Comparison of ENCODE assay signal across 21 cellular contexts in the genomic region with DNA sequence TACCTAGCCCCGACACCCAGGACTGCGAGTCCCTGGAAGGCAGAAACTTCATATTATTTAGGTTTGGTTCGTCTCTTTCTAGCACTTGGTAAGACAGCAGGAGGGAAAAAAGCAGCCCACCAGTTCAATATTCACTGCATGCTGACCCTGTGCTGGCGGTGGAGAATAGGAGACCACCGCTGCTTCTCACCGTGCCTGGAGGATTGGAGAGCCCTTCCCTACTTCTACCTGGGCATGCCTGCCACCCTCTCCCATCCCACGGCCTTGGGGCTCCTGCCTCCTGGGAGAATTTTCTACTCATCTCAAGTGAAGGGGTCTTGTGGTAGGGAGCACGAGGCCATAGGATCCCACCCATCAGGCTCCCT. TPM values are rescaled to one million over a fixed set of nuclear protein-coding genes. Genes with fewer than 3 reads are reported as not detected.
"Had no signal": no experiment of that assay in that cellular context is flagged by ENCODE, and none has a peak within 500 bp of the region (broad histone marks: within the 10 kb centered on the region; RNA-seq: fewer than 3 reads in every experiment).

No MANE protein-coding gene starts in this region.

- H3K9me3 ChIP-seq: breast epithelium, esophagus muscularis mucosa, neutrophil had no signal

- H3K4me3 ChIP-seq: breast epithelium, dorsolateral prefrontal cortex, esophagus muscularis mucosa had no signal

- H3K27me3 Mint-ChIP-seq: activated naive CD8-positive, alpha-beta T cell treated with anti-CD3 and anti-CD28 coated beads, Interleukin-2, amount 50 U/mL, for 24 hours had no signal

- H3K9me3 Mint-ChIP-seq: activated naive CD4-positive, alpha-beta T cell treated with anti-CD3 and anti-CD28 coated beads for 36 hours; activated naive CD8-positive, alpha-beta T cell treated with anti-CD3 and anti-CD28 coated beads, Interleukin-2, amount 50 U/mL, for 24 hours had no signal

- DNase-seq: activated CD4-positive, CD25-positive, alpha-beta regulatory T cell treated with anti-CD3 and anti-CD28 coated beads, Interleukin-2, amount 50 U/mL, for 72 hours; activated naive CD4-positive, alpha-beta T cell treated with anti-CD3 and anti-CD28 coated beads for 36 hours; activated naive CD8-positive, alpha-beta T cell treated with anti-CD3 and anti-CD28 coated beads, Interleukin-2, amount 50 U/mL, for 24 hours; dorsolateral prefrontal cortex; retina; small intestine; stimulated activated CD4-positive, alpha-beta T cell treated with anti-CD3 and anti-CD28 coated beads, Interleukin-4, amount 100 ng/mL, for 4 hours; stimulated activated CD8-positive, alpha-beta memory T cell treated with anti-CD3 and anti-CD28 coated beads, Interleukin-4, amount 100 ng/mL, for 48 hours; stimulated activated naive CD8-positive, alpha-beta T cell treated with anti-CD3 and anti-CD28 coated beads, Interleukin-15, Interleukin-2, amounts not matched to agents 100 U/mL and 50 U/mL, for 24 hours; T-helper 1 cell had no signal

- H3K4me3 Mint-ChIP-seq: activated naive CD4-positive, alpha-beta T cell treated with anti-CD3 and anti-CD28 coated beads for 36 hours; activated naive CD8-positive, alpha-beta T cell treated with anti-CD3 and anti-CD28 coated beads, Interleukin-2, amount 50 U/mL, for 24 hours had no signal

- H3K27ac ChIP-seq: breast epithelium, neutrophil had no signal

- H3K36me3 ChIP-seq: breast epithelium had no signal

- H3K27ac Mint-ChIP-seq: activated naive CD4-positive, alpha-beta T cell treated with anti-CD3 and anti-CD28 coated beads for 36 hours; activated naive CD8-positive, alpha-beta T cell treated with anti-CD3 and anti-CD28 coated beads, Interleukin-2, amount 50 U/mL, for 24 hours had no signal

- ATAC-seq: activated naive CD8-positive, alpha-beta T cell treated with anti-CD3 and anti-CD28 coated beads, Interleukin-2, amount 50 U/mL, for 24 hours; SK-N-SH treated with all-trans-retinoic acid at 6 μM for 48 hours; stimulated activated naive CD8-positive, alpha-beta T cell treated with anti-CD3 and anti-CD28 coated beads, Interleukin-15, Interleukin-2, amounts not matched to agents 100 U/mL and 50 U/mL, for 24 hours had no signal

- H3K27me3 ChIP-seq: breast epithelium, dorsolateral prefrontal cortex, esophagus muscularis mucosa, neutrophil had no signal

RNA-seq across cellular contexts. Expression of a gene that starts 38.4 kb away (rescaled TPM):
- total RNA-seq: activated CD8-positive, alpha-beta memory T cell treated with anti-CD3 and anti-CD28 coated beads for 36 hours; activated naive CD4-positive, alpha-beta T cell treated with anti-CD3 and anti-CD28 coated beads for 36 hours; chondrocyte; kidney epithelial cell; temporal lobe had no signal

RNA-seq across cellular contexts. Expression of a gene that starts 47.2 kb away (rescaled TPM):
- total RNA-seq: activated CD8-positive, alpha-beta memory T cell treated with anti-CD3 and anti-CD28 coated beads for 36 hours; activated naive CD4-positive, alpha-beta T cell treated with anti-CD3 and anti-CD28 coated beads for 36 hours; chondrocyte; kidney epithelial cell; ureter had no signal

RNA-seq across cellular contexts. Expression of a gene that starts 58.4 kb away (rescaled TPM):
- total RNA-seq: activated CD8-positive, alpha-beta memory T cell treated with anti-CD3 and anti-CD28 coated beads for 36 hours; activated naive CD4-positive, alpha-beta T cell treated with anti-CD3 and anti-CD28 coated beads for 36 hours; aorta; breast epithelium; chondrocyte; esophagus muscularis mucosa; lung microvascular endothelial cell; temporal lobe; ureter had no signal
